ENCODE assay signal across 8 cellular contexts in the genomic region with DNA sequence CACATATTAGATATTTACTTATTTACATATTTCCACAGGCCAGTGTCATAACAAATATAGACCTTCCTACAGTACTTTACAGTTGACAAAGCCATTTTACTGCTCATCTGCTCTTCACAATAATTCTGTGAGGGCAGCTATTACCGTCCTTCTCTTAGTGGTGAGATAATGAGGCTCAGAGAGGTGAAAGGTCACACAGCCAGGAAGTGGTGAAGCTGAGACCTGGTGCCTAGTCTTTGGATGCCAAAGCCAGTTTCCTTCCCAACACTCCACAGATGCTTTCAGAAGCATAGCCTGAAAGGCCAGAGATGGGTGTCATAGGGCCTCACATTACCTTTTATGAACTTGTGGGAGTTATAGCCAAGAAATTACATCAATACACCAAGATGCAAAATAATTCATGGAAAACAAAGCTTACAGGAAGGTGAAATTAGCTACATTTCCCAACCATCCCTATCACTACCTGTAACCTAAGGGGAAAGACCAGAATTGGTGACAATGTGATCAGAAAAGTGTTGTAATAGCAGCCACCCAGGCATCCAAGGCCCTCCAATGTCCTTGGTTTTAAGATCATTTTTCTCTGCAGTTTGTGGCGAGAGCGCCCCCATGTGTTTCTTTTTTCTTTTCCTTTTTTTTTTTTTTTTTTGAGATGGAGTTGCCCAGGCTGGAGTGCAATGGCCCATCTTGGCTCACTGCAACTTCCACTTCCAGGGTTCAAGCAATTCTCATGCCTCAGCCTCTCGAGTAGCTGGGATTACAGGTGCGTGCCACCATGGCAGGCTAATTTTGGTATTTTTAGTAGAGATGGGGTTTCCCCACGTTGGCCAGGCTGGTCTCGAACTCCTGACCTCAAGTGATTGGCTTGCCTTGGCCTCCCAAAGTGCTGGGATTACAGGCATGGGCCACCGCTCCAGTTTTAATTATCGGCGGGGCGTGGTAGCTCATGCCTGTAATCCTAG. TPM values are rescaled to one million over a fixed set of nuclear protein-coding genes. Genes with fewer than 3 reads are reported as not detected.
DNase-seq lines count a peak whose midpoint lies in the region; ATAC-seq and TF ChIP-seq lines count a peak whose summit lies in the region.

No MANE protein-coding gene starts in this region.

- H3K36me3 ChIP-seq in osteoblast (ENCODE audit: insufficient read depth, low read length) (no peaks in the 10 kb centered on the region), prostate gland (no peaks in the 10 kb centered on the region)

- DNase-seq in activated T-cell treated with anti-CD3 and anti-CD28 coated beads, Interleukin-2, amount 50 U/mL, for 72 hours, result peak; percentile 24 to 32
- DNase-seq in activated T-cell treated with anti-CD3 and anti-CD28 coated beads, Interleukin-2, amount 50 U/mL, for 48 hours, result no peak
- DNase-seq in NCI-H1092 (lab: John Stamatoyannopoulos, UW), result peak; percentile 44
- DNase-seq in amniotic epithelial cell (ENCODE audit: low read depth), result peak; percentile 24
- DNase-seq in osteoblast (ENCODE audit: insufficient read length, low spot score, missing footprints), result peak; percentile 76
- DNase-seq in prostate gland (ENCODE audit: low spot score), result no peak
- DNase-seq in C1 segment of cervical spinal cord (lab: John Stamatoyannopoulos, UW), result no peak
- no peak for DNase-seq in left colon

- peak; percentile 54 for TF ChIP-seq CTCF in osteoblast (IDR thresholded peaks at IDR 0.05; ENCODE audit: extremely low read depth, low read depth, low read length)
- TF ChIP-seq CTCF in prostate gland (IDR thresholded peaks at IDR 0.05), result no peak

- no peak overlapping the region for H3K4me2 ChIP-seq in osteoblast (ENCODE audit: insufficient read depth, low read length)

- peaks cover 5% of the 10 kb centered on the region for H3K27me3 Mint-ChIP-seq in activated T-cell treated with anti-CD3 and anti-CD28 coated beads, Interleukin-2, amount 50 U/mL, for 72 hours (ENCODE audit: low read depth)

- no peak for TF ChIP-seq POLR2A in prostate gland (IDR thresholded peaks at IDR 0.05)

- H2AFZ ChIP-seq in osteoblast (ENCODE audit: low read length), result no peak overlapping the region

- no peaks in the 10 kb centered on the region for H3K4me1 Mint-ChIP-seq in activated T-cell treated with anti-CD3 and anti-CD28 coated beads, Interleukin-2, amount 50 U/mL, for 72 hours (ENCODE audit: low read depth)

- intact Hi-C loops in prostate gland (cut with DNase I), result no loop called here
- intact Hi-C loops in left colon (cut with DNase I, micrococcal nuclease), result no loop called here

- no peaks in the 10 kb centered on the region for H3K79me2 ChIP-seq in osteoblast (ENCODE audit: insufficient read depth, low read length)

- H3K4me3 ChIP-seq in osteoblast (ENCODE audit: insufficient read depth, low read length) (no peak overlapping the region), prostate gland (no peak overlapping the region)

- H3K4me1 ChIP-seq in osteoblast (ENCODE audit: insufficient read depth, low read length) (no peaks in the 10 kb centered on the region), prostate gland (replicated peaks) (no peaks in the 10 kb centered on the region)

- WGBS in prostate gland, result 65% methylated on average over 11 of the region's 11 CpGs

- H4K20me1 ChIP-seq in osteoblast (ENCODE audit: insufficient read depth, low read length), result no peaks in the 10 kb centered on the region

- no peaks in the 10 kb centered on the region for H3K36me3 Mint-ChIP-seq in activated T-cell treated with anti-CD3 and anti-CD28 coated beads, Interleukin-2, amount 50 U/mL, for 72 hours (ENCODE audit: insufficient read depth in 2 of 2)

- H3K9me3 ChIP-seq in osteoblast (ENCODE audit: low read depth, low read length) (no peaks in the 10 kb centered on the region), prostate gland (no peaks in the 10 kb centered on the region)

- peak; percentile 25 to 65 for ATAC-seq in activated T-cell treated with anti-CD3 and anti-CD28 coated beads, Interleukin-2, amount 50 U/mL, for 72 hours (replicated peaks in 1 of 2)
- no peak for ATAC-seq in left colon

- no peak overlapping the region for H3K4me3 Mint-ChIP-seq in activated T-cell treated with anti-CD3 and anti-CD28 coated beads, Interleukin-2, amount 50 U/mL, for 72 hours

- no peak overlapping the region for H3K27ac Mint-ChIP-seq in activated T-cell treated with anti-CD3 and anti-CD28 coated beads, Interleukin-2, amount 50 U/mL, for 72 hours

- H3K27ac ChIP-seq in osteoblast (ENCODE audit: low read depth, low read length), result no peak overlapping the region
- H3K27ac ChIP-seq in prostate gland, result no peak overlapping the region

- peaks cover 6% of the 10 kb centered on the region for H3K27me3 ChIP-seq in osteoblast (ENCODE audit: insufficient read depth, low read length)
- H3K27me3 ChIP-seq in prostate gland (replicated peaks; ENCODE audit: insufficient read depth), result no peaks in the 10 kb centered on the region

- peaks cover 0 to 2% of the 10 kb centered on the region in 2 donors for H3K9me3 Mint-ChIP-seq in activated T-cell treated with anti-CD3 and anti-CD28 coated beads, Interleukin-2, amount 50 U/mL, for 72 hours

RNA-seq across cellular contexts. Expression of a gene that starts 26.5 kb away (rescaled TPM):
- total RNA-seq in activated T-cell treated with anti-CD3 and anti-CD28 coated beads, Interleukin-2, amount 50 U/mL, for 72 hours, result 1,000 to 10,000 TPM; 1,532 to 1,644 TPM
- total RNA-seq in osteoblast (606 and 693 TPM in 2 replicates), prostate gland (1,000 to 10,000 TPM in 1 of 2 donors, 100 to 1,000 TPM in 1; 784 to 1,458 TPM), left colon (100 to 1,000 TPM; 818 to 848 TPM)

Comparison
In these comparisons a context has a peak if more than half of its experiments do, and no peak if none do; other contexts are left out.
1. DNase-seq: peak in activated T-cell treated with anti-CD3 and anti-CD28 coated beads, Interleukin-2, amount 50 U/mL, for 72 hours (2 of 2), NCI-H1092 (single experiment), amniotic epithelial cell (single experiment) and osteoblast (single experiment); none in activated T-cell treated with anti-CD3 and anti-CD28 coated beads, Interleukin-2, amount 50 U/mL, for 48 hours (0 of 2), prostate gland (single experiment), C1 segment of cervical spinal cord (0 of 14) and left colon (0 of 2).